Comparison of ENCODE assay signal across 1 cellular context in genomic region chr6:5968817-5969726, GRCh38.
TF ChIP-seq lines count a peak whose summit lies in the region.

No MANE protein-coding gene starts in this region.

TF ChIP-seq in GM23338, 12 proteins besides CTCF, POLR2A, EP300 and RAD21 (continued from another document):
- TF ChIP-seq ZNF462 (CRISPR knock-in tag; IDR thresholded peaks at IDR 0.05) (no peak), EZH2phosphoT487 (IDR thresholded peaks at IDR 0.05; ENCODE audit: unreplicated experiment) (no peak), NANOG (IDR thresholded peaks at IDR 0.05; ENCODE audit: borderline replicate concordance) (no peak), ZNF114 (CRISPR knock-in tag; IDR thresholded peaks at IDR 0.05) (no peak)
